Comparison of ENCODE assay signal across 15 cellular contexts in the genomic region with DNA sequence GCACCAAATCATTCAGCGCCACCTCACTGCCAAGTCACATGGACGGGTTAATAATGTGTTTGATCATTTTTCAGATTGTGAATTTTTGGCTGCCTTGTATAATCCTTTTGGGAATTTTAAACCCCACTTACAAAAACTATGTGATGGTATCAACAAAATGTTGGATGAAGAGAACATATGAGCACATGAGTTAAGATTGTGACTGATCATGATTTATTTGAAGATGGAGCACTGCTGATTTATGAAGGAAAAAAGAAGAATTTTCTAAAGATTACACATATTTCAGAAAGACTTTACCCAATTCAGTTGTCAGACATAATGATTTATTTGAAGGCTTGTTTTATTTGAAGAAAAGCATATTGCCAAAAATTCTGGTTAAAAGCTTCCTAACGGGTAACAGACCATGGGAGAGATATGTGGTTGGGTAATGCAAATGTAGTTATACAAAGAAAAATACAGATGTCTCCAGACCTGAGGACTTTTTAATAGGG. TPM values are rescaled to one million over a fixed set of nuclear protein-coding genes. Genes with fewer than 3 reads are reported as not detected.
DNase-seq lines count a peak whose midpoint lies in the region; ATAC-seq, FAIRE-seq and TF ChIP-seq lines count a peak whose summit lies in the region.
"Had no signal": no experiment of that assay in that cellular context is flagged by ENCODE, and none has a peak within 500 bp of the region (broad histone marks: within the 10 kb centered on the region; RNA-seq: fewer than 3 reads in every experiment).

No MANE protein-coding gene starts in this region.

- no peaks in the 10 kb centered on the region for H3K79me2 ChIP-seq in astrocyte (ENCODE audit: insufficient read depth, low read length)
- H3K79me2 ChIP-seq: parathyroid adenoma had no signal

- H3K9me3 ChIP-seq in CD4-positive, alpha-beta T cell (ENCODE audit: control insufficient read depth, low read length), result no peaks in the 10 kb centered on the region
- no peaks in the 10 kb centered on the region for H3K9me3 ChIP-seq in astrocyte (ENCODE audit: insufficient read depth, low read depth, low read length)

- H3K36me3 Mint-ChIP-seq in CD4-positive, alpha-beta T cell (ENCODE audit: low read depth), result peaks cover 76% of the 10 kb centered on the region
- H3K36me3 Mint-ChIP-seq in HFFc6 (ENCODE audit: low read depth), result peaks cover 5% of the 10 kb centered on the region
- H3K36me3 Mint-ChIP-seq in astrocyte (ENCODE audit: low read depth, unreplicated experiment), result peaks cover 8% of the 10 kb centered on the region
- peaks cover 12% of the 10 kb centered on the region for H3K36me3 Mint-ChIP-seq in natural killer cell
- no peaks in the 10 kb centered on the region for H3K36me3 Mint-ChIP-seq in glutamatergic neuron (ENCODE audit: unreplicated experiment)

- no peaks in the 10 kb centered on the region for H3K27me3 Mint-ChIP-seq in CD4-positive, alpha-beta T cell
- H3K27me3 Mint-ChIP-seq in HFFc6 (ENCODE audit: insufficient read depth) (no peaks in the 10 kb centered on the region), astrocyte (ENCODE audit: low read depth, unreplicated experiment) (no peaks in the 10 kb centered on the region), natural killer cell (ENCODE audit: low read depth in 2 of 2) (no peaks in the 10 kb centered on the region), glutamatergic neuron (ENCODE audit: unreplicated experiment) (no peaks in the 10 kb centered on the region)

- intact Hi-C loops in CD4-positive, alpha-beta T cell (cut with DNase I, micrococcal nuclease), result loop anchor here in 1 of 2 experiments (5.0 kb wide), 1 partner anchor 321 kb away; the partner anchor contains the start of gene DMXL1
- intact Hi-C loops in natural killer cell (cut with micrococcal nuclease), result no loop called here

- H3K36me3 ChIP-seq in astrocyte (ENCODE audit: insufficient read depth, low read length), result no peaks in the 10 kb centered on the region

- no peak for DNase-seq in CD4-positive, alpha-beta T cell
- DNase-seq in HFFc6 (peak; percentile 36), astrocyte (ENCODE audit: low read depth) (peak; percentile 76), natural killer cell (no peak), substantia nigra (lab: John Stamatoyannopoulos, UW) (no peak), glutamatergic neuron (no peak)
- DNase-seq: aorta; hippocampal formation; Kasumi-1; NCI-H2081 treated with DMSO at 0.1 percent for 48 hours; stimulated activated CD4-positive, alpha-beta T cell treated with anti-CD3 and anti-CD28 coated beads, Interleukin-1b, Interleukin-23, amount 100 ng/mL, for 48 hours; stimulated activated naive CD4-positive, alpha-beta T cell treated with Interleukin-2 at 50 U/mL for 16 hours had no signal

- POLR2A ChIA-PET in CD4-positive, alpha-beta T cell (lab: Charles Lee), result interaction anchor here (1.0 to 1.1 kb wide), 2 partner anchors 55 to 80 kb away, joined by 3 read pairs; no protein-coding TSS in a partner anchor

- H3K4me1 ChIP-seq in astrocyte (ENCODE audit: insufficient read depth, low read length), result peaks cover 20% of the 10 kb centered on the region

- peak overlapping the region; percentile 80 for H3K27ac Mint-ChIP-seq in CD4-positive, alpha-beta T cell
- H3K27ac Mint-ChIP-seq in HFFc6 (peak overlapping the region; percentile 75), astrocyte (ENCODE audit: unreplicated experiment) (peak overlapping the region; percentile 70), natural killer cell (peak overlapping the region; percentile 29 to 70), glutamatergic neuron (ENCODE audit: unreplicated experiment) (no peak overlapping the region)

- no peak overlapping the region for H3K4me3 Mint-ChIP-seq in CD4-positive, alpha-beta T cell
- H3K4me3 Mint-ChIP-seq in HFFc6, result peak overlapping the region; percentile 43
- no peak overlapping the region for H3K4me3 Mint-ChIP-seq in astrocyte (ENCODE audit: unreplicated experiment)
- H3K4me3 Mint-ChIP-seq in natural killer cell, result no peak overlapping the region
- H3K4me3 Mint-ChIP-seq in glutamatergic neuron (ENCODE audit: unreplicated experiment), result no peak overlapping the region

- no peak overlapping the region for H2AFZ ChIP-seq in astrocyte (ENCODE audit: low read depth, low read length)
- H2AFZ ChIP-seq: parathyroid adenoma had no signal

- peaks cover 84% of the 10 kb centered on the region for H3K4me1 Mint-ChIP-seq in CD4-positive, alpha-beta T cell (ENCODE audit: low read depth)
- H3K4me1 Mint-ChIP-seq in HFFc6 (ENCODE audit: low read depth) (peaks cover 59% of the 10 kb centered on the region), astrocyte (ENCODE audit: low read depth, unreplicated experiment) (peaks cover 37% of the 10 kb centered on the region), natural killer cell (peaks cover 61 to 69% of the 10 kb centered on the region in 2 donors), glutamatergic neuron (ENCODE audit: low read depth, unreplicated experiment) (peaks cover 6% of the 10 kb centered on the region)

- no peak for TF ChIP-seq CTCF in CD4-positive, alpha-beta T cell (IDR thresholded peaks at IDR 0.05)
- TF ChIP-seq CTCF in HFFc6 (IDR thresholded peaks at IDR 0.05), result no peak
- no peak for TF ChIP-seq CTCF in astrocyte (IDR thresholded peaks at IDR 0.05; ENCODE audit: insufficient read depth, low read depth, low read length)
- no peak for TF ChIP-seq CTCF in natural killer cell (IDR thresholded peaks at IDR 0.05)
- no peak for TF ChIP-seq CTCF in glutamatergic neuron (IDR thresholded peaks at IDR 0.05; ENCODE audit: partially characterized antibody, unreplicated experiment)

- no peak overlapping the region for H3K27ac ChIP-seq in CD4-positive, alpha-beta T cell (ENCODE audit: low read depth, low read length)
- H3K27ac ChIP-seq in astrocyte (ENCODE audit: low read depth, low read length) (peak overlapping the region; percentile 36), substantia nigra (ENCODE audit: low read depth, low read length, poor library complexity, severe bottlenecking) (no peak overlapping the region)
- H3K27ac ChIP-seq: parathyroid adenoma had no signal

- no peak overlapping the region for H3K4me3 ChIP-seq in astrocyte (ENCODE audit: insufficient read depth, low read depth, low read length)

- H3K9me3 Mint-ChIP-seq in CD4-positive, alpha-beta T cell, result no peaks in the 10 kb centered on the region
- H3K9me3 Mint-ChIP-seq in HFFc6 (no peaks in the 10 kb centered on the region), astrocyte (ENCODE audit: unreplicated experiment) (no peaks in the 10 kb centered on the region), natural killer cell (no peaks in the 10 kb centered on the region), glutamatergic neuron (ENCODE audit: unreplicated experiment) (no peaks in the 10 kb centered on the region)

- H3K4me2 ChIP-seq in astrocyte (ENCODE audit: low read length), result peak overlapping the region; percentile 61

- no peak for FAIRE-seq in astrocyte (lab: Jason Lieb, UNC)

- CTCF ChIA-PET in CD4-positive, alpha-beta T cell (lab: Charles Lee), result interaction anchor here (0.8 to 1.2 kb wide), 3 partner anchors 20 to 405 kb away, joined by 3 to 4 read pairs (median 3); no protein-coding TSS in a partner anchor

- H3K9ac ChIP-seq in astrocyte (ENCODE audit: low read length), result no peak overlapping the region
- H3K9ac ChIP-seq: parathyroid adenoma had no signal

- H4K20me1 ChIP-seq in astrocyte (ENCODE audit: insufficient read depth, low read length), result peaks cover 11% of the 10 kb centered on the region

- H3K27me3 ChIP-seq in CD4-positive, alpha-beta T cell (ENCODE audit: control insufficient read depth, insufficient read depth, low read length), result no peaks in the 10 kb centered on the region
- H3K27me3 ChIP-seq in astrocyte (ENCODE audit: insufficient read depth, low read length), result no peaks in the 10 kb centered on the region

- no peak for ATAC-seq in CD4-positive, alpha-beta T cell (ENCODE audit: poor library complexity)
- ATAC-seq in natural killer cell, result no peak
- no peak for ATAC-seq in HG03521 (IDR thresholded peaks at IDR 0.05; ENCODE audit: unreplicated experiment)
- no peak for ATAC-seq in HG03045 (IDR thresholded peaks at IDR 0.05; ENCODE audit: unreplicated experiment)

RNA-seq across cellular contexts. Expression of gene TNFAIP8, which starts 37.4 kb away (rescaled TPM):
- 100 to 1,000 TPM; 106 to 114 TPM for total RNA-seq in CD4-positive, alpha-beta T cell
- total RNA-seq in HFFc6 (2021; fragmentation: NEBNext Ultra II Directional; extraction: Animal tissue kit (Norgen Biotek cat#: 25700)), result 10 to 100 TPM in 4 of 6 experiments, 1 to 10 TPM in 2; 8.0 to 13.9 (median 10.5) TPM
- total RNA-seq in astrocyte, result 25.9 and 33.1 TPM in 2 replicates
- total RNA-seq in natural killer cell, result 10 to 100 TPM; 47.6 to 87.5 (median 76.3) TPM
- 2.5 TPM for total RNA-seq in glutamatergic neuron (ENCODE audit: unreplicated experiment)

RNA-seq across cellular contexts. Expression of gene HSD17B4, which starts 59.1 kb away (rescaled TPM):
- total RNA-seq in CD4-positive, alpha-beta T cell, result 10 to 100 TPM; 11.9 to 13.1 TPM
- total RNA-seq in HFFc6 (2021; fragmentation: NEBNext Ultra II Directional; extraction: Animal tissue kit (Norgen Biotek cat#: 25700)), result 100 to 1,000 TPM in 4 of 6 experiments, 10 to 100 TPM in 2; 93.7 to 139 (median 107) TPM
- total RNA-seq in astrocyte (82.8 and 108 TPM in 2 replicates), natural killer cell (10 to 100 TPM; 38.2 to 76.9 (median 51.9) TPM), glutamatergic neuron (ENCODE audit: unreplicated experiment) (161 TPM)

Comparison
In these comparisons a context has a peak if more than half of its experiments do, and no peak if none do; other contexts are left out.
1. DNase-seq: peak in HFFc6 (single experiment) and astrocyte (single experiment); none in CD4-positive, alpha-beta T cell (0 of 10), natural killer cell (single experiment), substantia nigra (0 of 49) and glutamatergic neuron (single experiment).